ENCODE assay signal across 17 cellular contexts in genomic region chr7:2432910-2433712, GRCh38. TPM values are rescaled to one million over a fixed set of nuclear protein-coding genes. Genes with fewer than 3 reads are reported as not detected.
DNase-seq lines count a peak whose midpoint lies in the region; ATAC-seq, FAIRE-seq and TF ChIP-seq lines count a peak whose summit lies in the region.
"Had no signal": no experiment of that assay in that cellular context is flagged by ENCODE, and none has a peak within 500 bp of the region (broad histone marks: within the 10 kb centered on the region; RNA-seq: fewer than 3 reads in every experiment).

No MANE protein-coding gene starts in this region.

- 97% methylated on average over 65 of the region's 85 CpGs for WGBS in GM12878 (ENCODE audit: insufficient coverage, insufficient replicate concordance, low lambda C conversion rate, missing lambda C conversion rate)
- 96 to 98% (median 97%) methylated on average over 66 to 85 of the region's 85 CpGs for WGBS in spleen, 5 donors
- WGBS in pancreas, 2 donors: 98% methylated on average over 83 to 85 of the region's 85 CpGs
- 97% methylated on average over 77 to 85 of the region's 85 CpGs for WGBS in endodermal cell (ENCODE audit: insufficient coverage in 1 of 2, insufficient read length in 1 of 2), 2 experiments

- no peak for TF ChIP-seq RAD21 in GM12878 (IDR thresholded peaks at IDR 0.05; ENCODE audit: insufficient read depth, low read depth, low read length)

- TF ChIP-seq POLR2A in GM12878 (IDR thresholded peaks at IDR 0.05; ENCODE audit: low read depth, low read length): no peak
- no peak for TF ChIP-seq POLR2A in spleen (IDR thresholded peaks at IDR 0.05)

- no peak for TF ChIP-seq CTCF in GM12878 (IDR thresholded peaks at IDR 0.05 in 2 of 3, conservative IDR thresholded peaks at IDR 0.05 in 1 of 3; ENCODE audit: control insufficient read depth in 2 of 3, extremely low read depth in 1 of 3, insufficient read depth in 1 of 3, low read depth in 3 of 3, low read length in 3 of 3)
- TF ChIP-seq CTCF in kidney (IDR thresholded peaks at IDR 0.05; ENCODE audit: borderline replicate concordance, extremely low read depth, insufficient read depth): no peak
- no peak for TF ChIP-seq CTCF in spleen (IDR thresholded peaks at IDR 0.05 in 8 of 11, conservative IDR thresholded peaks at IDR 0.05 in 3 of 11)
- TF ChIP-seq CTCF in pancreas (IDR thresholded peaks at IDR 0.05): no peak
- no peak for TF ChIP-seq CTCF in endodermal cell (conservative IDR thresholded peaks at IDR 0.05)

- peaks cover 44% of the 10 kb centered on the region for H3K36me3 Mint-ChIP-seq in endodermal cell (ENCODE audit: low read depth)

- no peak for TF ChIP-seq EP300 in GM12878 (IDR thresholded peaks at IDR 0.05; ENCODE audit: borderline replicate concordance in 1 of 2, control insufficient read depth in 1 of 2, low read depth in 2 of 2, low read length in 2 of 2)

- intact Hi-C loops in GM12878 (cut with micrococcal nuclease; ENCODE audit: unreplicated experiment) (no loop called here), kidney (cut with DNase I) (no loop called here), spleen (cut with DNase I; ENCODE audit: low total_unique reads) (no loop called here), pancreas (cut with DNase I) (no loop called here)

- no peaks in the 10 kb centered on the region for H3K4me1 Mint-ChIP-seq in endodermal cell
- H3K4me1 Mint-ChIP-seq: H9 had no signal

- RAD21 ChIA-PET in GM12878 (lab: Charles Lee; ENCODE audit: unreplicated experiment): no interaction called here

- ATAC-seq in GM12878 (no peak), pancreas (no peak), HG03045 (IDR thresholded peaks at IDR 0.05; ENCODE audit: unreplicated experiment) (no peak)
- ATAC-seq: A549 had no signal

- no peaks in the 10 kb centered on the region for H3K79me2 ChIP-seq in GM12878 (ENCODE audit: control insufficient read depth, insufficient read depth, low read length)

- H3K4me1 ChIP-seq in GM12878 (ENCODE audit: control insufficient read depth, insufficient read depth, low read length): no peaks in the 10 kb centered on the region
- H3K4me1 ChIP-seq in kidney (ENCODE audit: control insufficient read depth in 1 of 2, insufficient read depth in 1 of 2, low read depth in 1 of 2, low read length in 2 of 2): peaks cover 0 to 3% of the 10 kb centered on the region in 2 donors
- H3K4me1 ChIP-seq in spleen: peaks cover 0 to 27% (median 9%) of the 10 kb centered on the region in 6 donors
- H3K4me1 ChIP-seq in pancreas: no peaks in the 10 kb centered on the region
- no peaks in the 10 kb centered on the region for H3K4me1 ChIP-seq in endodermal cell (ENCODE audit: control insufficient read depth, insufficient read depth, low read length)
- H3K4me1 ChIP-seq: A549 had no signal

- POLR2A ChIA-PET in HEK293T (lab: Yijun Ruan, JAX) (no interaction called here), GM12878 (lab: Charles Lee) (no interaction called here)

- H3K27me3 ChIP-seq in GM12878 (replicated peaks in 1 of 2; ENCODE audit: control insufficient read depth in 2 of 2, insufficient read depth in 2 of 2, low read length in 1 of 2) (no peaks in the 10 kb centered on the region), spleen (replicated peaks in 1 of 7) (no peaks in the 10 kb centered on the region), pancreas (no peaks in the 10 kb centered on the region), endodermal cell (ENCODE audit: control insufficient read depth, insufficient read depth, low read length, poor library complexity, severe bottlenecking) (no peaks in the 10 kb centered on the region)

- H3K4me3 ChIP-seq in GM12878: no peak overlapping the region
- H3K4me3 ChIP-seq in kidney (ENCODE audit: low read length in 2 of 2): no peak overlapping the region
- no peak overlapping the region for H3K4me3 ChIP-seq in spleen
- no peak overlapping the region for H3K4me3 ChIP-seq in pancreas
- H3K4me3 ChIP-seq in endodermal cell (ENCODE audit: low read length): no peak overlapping the region
- H3K4me3 ChIP-seq: A549, GM23248 had no signal

- H3K4me2 ChIP-seq in GM12878 (ENCODE audit: control insufficient read depth, insufficient read depth): no peak overlapping the region
- H3K4me2 ChIP-seq: A549 had no signal

- H3K27ac Mint-ChIP-seq in endodermal cell: no peak overlapping the region
- H3K27ac Mint-ChIP-seq: H9 had no signal

- peaks cover 3 to 32% of the 10 kb centered on the region in 2 experiments for H3K36me3 ChIP-seq in GM12878 (ENCODE audit: control insufficient read depth in 2 of 2, insufficient read depth in 2 of 2, low read length in 1 of 2)
- H3K36me3 ChIP-seq in kidney (ENCODE audit: control insufficient read depth in 1 of 2, insufficient read depth in 2 of 2, low read length in 2 of 2): peaks cover 6 to 9% of the 10 kb centered on the region in 2 donors
- peaks cover 0 to 72% (median 39%) of the 10 kb centered on the region in 6 donors for H3K36me3 ChIP-seq in spleen
- no peaks in the 10 kb centered on the region for H3K36me3 ChIP-seq in pancreas
- H3K36me3 ChIP-seq in endodermal cell (ENCODE audit: control insufficient read depth, insufficient read depth, low read length): no peaks in the 10 kb centered on the region

- H3K27ac ChIP-seq in GM12878 (ENCODE audit: control insufficient read depth, insufficient read depth) (no peak overlapping the region), kidney (ENCODE audit: low read depth in 2 of 2, low read length in 2 of 2) (no peak overlapping the region), spleen (peak overlapping the region in 5 of 8 donors; percentile 53 to 70 (median 58)), pancreas (no peak overlapping the region), endodermal cell (ENCODE audit: low read depth, low read length) (no peak overlapping the region)
- H3K27ac ChIP-seq: A549, GM23248 had no signal

- H3K9me3 ChIP-seq in GM12878 (replicated peaks; ENCODE audit: control insufficient read depth, insufficient read depth, low read length): peaks cover 4% of the 10 kb centered on the region
- H3K9me3 ChIP-seq in kidney (ENCODE audit: control insufficient read depth in 1 of 2, low read length in 2 of 2): peaks cover 0 to 3% of the 10 kb centered on the region in 2 donors
- H3K9me3 ChIP-seq in spleen: peaks cover 0 to 20% (median 12%) of the 10 kb centered on the region in 8 donors
- no peaks in the 10 kb centered on the region for H3K9me3 ChIP-seq in pancreas
- peaks cover 16% of the 10 kb centered on the region for H3K9me3 ChIP-seq in endodermal cell (ENCODE audit: control insufficient read depth, low read length)

- no peak overlapping the region for H3K9ac ChIP-seq in GM12878 (ENCODE audit: control insufficient read depth, insufficient read depth, low read length)
- H3K9ac ChIP-seq in kidney (ENCODE audit: low read length in 2 of 2): no peak overlapping the region
- H3K9ac ChIP-seq in endodermal cell (ENCODE audit: extremely low read depth, low read length, poor library complexity, severe bottlenecking): no peak overlapping the region
- H3K9ac ChIP-seq: GM23248 had no signal

- in situ Hi-C loops in GM12878 (cut with MboI): no loop called here

- no peak overlapping the region for H3K4me3 Mint-ChIP-seq in endodermal cell
- H3K4me3 Mint-ChIP-seq: CD14-positive monocyte had no signal

- DNase-seq in HEK293T (ENCODE audit: extremely low spot score): peak; percentile 0
- DNase-seq in GM12878 (ENCODE audit: low read depth, low spot score): no peak
- DNase-seq in kidney: peak; percentile 65
- DNase-seq in spleen: no peak
- DNase-seq in pancreas: no peak
- DNase-seq in endodermal cell: no peak
- DNase-seq: CD8-positive, alpha-beta memory T cell; DMS53; GF-D8; GM23248; H9; KBM-7 had no signal

- H3K9me3 Mint-ChIP-seq in endodermal cell: peaks cover 25% of the 10 kb centered on the region

- H4K20me1 ChIP-seq in GM12878 (ENCODE audit: control insufficient read depth, insufficient read depth): 0 out of 2 replicates have a peak, but pooled peaks cover 5% of the 10 kb centered on the region

- BruUV-seq in GM12878 (replicated peaks; lab: Mats Ljungman, UMichigan): TSS peak; percentile 27

- FAIRE-seq in GM12878 (lab: Jason Lieb, UNC): no peak
- no peak for FAIRE-seq in kidney (lab: Jason Lieb, UNC)
- FAIRE-seq in pancreas (lab: Jason Lieb, UNC): no peak
- FAIRE-seq: A549 had no signal

- SMC1A ChIA-PET in GM12878 (lab: Charles Lee; ENCODE audit: uncharacterized antibody, unreplicated experiment): interaction anchor here (1.1 kb wide), 1 partner anchor 36 kb away, joined by 3 read pairs; no protein-coding TSS in a partner anchor

- no peak overlapping the region for H2AFZ ChIP-seq in GM12878 (ENCODE audit: control insufficient read depth, low read depth, low read length)
- H2AFZ ChIP-seq: GM23248 had no signal

- CTCF ChIA-PET in HEK293T (lab: Yijun Ruan, JAX): no interaction called here
- CTCF ChIA-PET in GM12878 (lab: Yijun Ruan, JAX): interaction anchor here (1.4 kb wide), 1 partner anchor 21 kb away, joined by 3 read pairs; no protein-coding TSS in a partner anchor

- no peaks in the 10 kb centered on the region for H3K27me3 Mint-ChIP-seq in endodermal cell (ENCODE audit: insufficient read depth)
- H3K27me3 Mint-ChIP-seq: CD8-positive, alpha-beta memory T cell had no signal

RNA-seq across cellular contexts. Expression of gene CHST12, which starts 29.7 kb away (rescaled TPM):
- 24.3 and 24.9 TPM in 2 replicates for total RNA-seq in GM12878 (2013; cell fraction: nucleolus; rRNA removed)
- 2.0 and 2.4 TPM in 2 replicates for total RNA-seq in GM12878 (2014; rRNA removed)
- 0.78 and 1.1 TPM in 2 replicates for total RNA-seq in GM12878 (2014; rRNA removed; fragmentation: Illumina TruSeq; extraction: Trizol)
- 6.9 and 8.4 TPM in 2 replicates for total RNA-seq in GM12878 (2021)
- 4.6 TPM for polyA plus RNA-seq in GM12878 (2011; ENCODE audit: low read depth)
- polyA plus RNA-seq in GM12878 (2011; rRNA removed): 5.9 and 14.2 TPM in 2 replicates
- 25.5 and 35.2 TPM in 2 replicates for polyA plus RNA-seq in GM12878 (2011; cell fraction: cytosol; rRNA removed)
- 18.3 and 23.4 TPM in 2 replicates for polyA plus RNA-seq in GM12878 (2011; cell fraction: nucleus; rRNA removed)
- 12.2 and 14.0 TPM in 2 replicates for polyA plus RNA-seq in GM12878 (2012)
- 0.19 and 0.43 TPM in 2 replicates for polyA plus RNA-seq in GM12878 (2014; fragmentation: Illumina TruSeq; extraction: Trizol)
- polyA plus RNA-seq in GM12878 (2014; fragmentation: Nextera tagmentation; extraction: Ambion mirVana): under 1 TPM; 0.05 to 0.33 TPM
- 4.2 and 6.0 TPM in 2 replicates for polyA plus RNA-seq in GM12878 (2014; rRNA removed)
- 10 to 100 TPM; 11.8 TPM for polyA plus RNA-seq in GM12878 (2016; fragmentation: Nextera tagmentation; extraction: Ambion mirVana)
- polyA minus RNA-seq in GM12878 (2011; rRNA and poly(A)+ RNA removed): 9.7 and 19.3 TPM in 2 replicates
- 12.7 and 14.5 TPM in 2 replicates for polyA minus RNA-seq in GM12878 (2011; cell fraction: cytosol; rRNA and poly(A)+ RNA removed)
- polyA minus RNA-seq in GM12878 (2011; cell fraction: nucleus; rRNA and poly(A)+ RNA removed): 3.3 and 7.9 TPM in 2 replicates
- total RNA-seq in kidney: 25.6 TPM
- 16.3 TPM for polyA plus RNA-seq in kidney (ENCODE audit: insufficient read depth, low read depth, low replicate concordance)
- 10 to 100 TPM; 28.2 to 51.4 (median 33.2) TPM for total RNA-seq in spleen
- 10 to 100 TPM in 2 of 3 donors, 1 to 10 TPM in 1; 7.7 to 14.4 (median 11.7) TPM for polyA plus RNA-seq in spleen
- 10 to 100 TPM in 1 of 6 donors, 1 to 10 TPM in 5; 7.3 to 13.2 (median 8.6) TPM for total RNA-seq in pancreas
- 1 to 10 TPM; 7.0 to 8.7 TPM for polyA plus RNA-seq in pancreas
- total RNA-seq in endodermal cell: 10 to 100 TPM; 14.5 to 18.5 TPM
- polyA plus RNA-seq in endodermal cell (2013, experiment 1 of 2): 10.4 TPM
- 10.5 TPM for polyA plus RNA-seq in endodermal cell (2013, experiment 2 of 2)

RNA-seq across cellular contexts. Expression of gene GRIFIN, which starts 43.1 kb away (rescaled TPM):
- not detected in 2 replicates for total RNA-seq in GM12878 (2013; cell fraction: nucleolus; rRNA removed)
- total RNA-seq in GM12878 (2014; rRNA removed) (not detected in 2 replicates), GM12878 (2014; rRNA removed; fragmentation: Illumina TruSeq; extraction: Trizol) (not detected in 2 replicates), GM12878 (2021) (not detected in 2 replicates), kidney (not detected), spleen (not detected), pancreas (not detected), endodermal cell (not detected)
- not detected for polyA plus RNA-seq in GM12878 (2011; ENCODE audit: low read depth)
- polyA plus RNA-seq in GM12878 (2011; rRNA removed) (not detected in 2 replicates), GM12878 (2014; fragmentation: Illumina TruSeq; extraction: Trizol) (not detected in 2 replicates), GM12878 (2014; fragmentation: Nextera tagmentation; extraction: Ambion mirVana) (not detected), GM12878 (2014; rRNA removed) (not detected in 2 replicates), GM12878 (2016; fragmentation: Nextera tagmentation; extraction: Ambion mirVana) (not detected), kidney (ENCODE audit: insufficient read depth, low read depth, low replicate concordance) (not detected), spleen (not detected), pancreas (not detected)
- not detected in 2 replicates for polyA plus RNA-seq in GM12878 (2011; cell fraction: cytosol; rRNA removed)
- polyA plus RNA-seq in GM12878 (2011; cell fraction: nucleus; rRNA removed): not detected in 2 replicates
- polyA plus RNA-seq in GM12878 (2012): not detected in 2 replicates
- not detected in 2 replicates for polyA minus RNA-seq in GM12878 (2011; rRNA and poly(A)+ RNA removed)
- polyA minus RNA-seq in GM12878 (2011; cell fraction: cytosol; rRNA and poly(A)+ RNA removed): not detected in 2 replicates
- polyA minus RNA-seq in GM12878 (2011; cell fraction: nucleus; rRNA and poly(A)+ RNA removed): not detected in 2 replicates
- polyA plus RNA-seq in endodermal cell (2013, experiment 1 of 2): not detected
- polyA plus RNA-seq in endodermal cell (2013, experiment 2 of 2): not detected
- total RNA-seq: CD8-positive, alpha-beta memory T cell; GM23248; H9 had no signal
- polyA plus RNA-seq: A549; AG04450; BJ; CD14-positive monocyte; CD8-positive, alpha-beta memory T cell; GM23248 had no signal

Comparison
In these comparisons a context has a peak if more than half of its experiments do, and no peak if none do; other contexts are left out.
1. DNase-seq: peak in HEK293T (single experiment) and kidney (single experiment); none in GM12878 (single experiment), spleen (single experiment), pancreas (0 of 6) and endodermal cell (single experiment).
2. H3K27ac ChIP-seq: peak in spleen (5 of 8); none in GM12878 (single experiment), kidney (0 of 2), pancreas (0 of 4) and endodermal cell (single experiment).